In the genomic region with DNA sequence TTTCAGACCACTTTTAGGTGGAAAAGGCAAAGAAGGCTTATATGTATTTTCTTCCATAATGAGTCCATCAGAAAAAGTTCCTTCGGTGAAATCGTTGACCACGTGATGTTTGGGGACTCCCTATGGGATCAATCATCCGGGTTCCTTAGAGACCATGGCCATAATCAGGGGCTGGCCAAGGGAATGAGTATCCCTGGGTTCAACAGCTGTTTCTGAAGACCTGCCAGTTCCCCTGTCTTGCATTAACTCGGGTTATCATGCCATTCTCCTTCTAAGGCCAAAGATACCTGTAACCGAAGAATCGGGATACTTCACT, we compare ENCODE assay signal across 10 cellular contexts.
"Had no signal": no experiment of that assay in that cellular context is flagged by ENCODE, and none has a peak within 500 bp of the region (broad histone marks: within the 10 kb centered on the region; RNA-seq: fewer than 3 reads in every experiment).

No MANE protein-coding gene starts in this region.

- H3K27ac Mint-ChIP-seq: activated CD4-positive, alpha-beta memory T cell treated with anti-CD3 and anti-CD28 coated beads, Interleukin-2, amount 10 ng/mL, durations not matched to agents 7 days and 5 days; activated naive CD8-positive, alpha-beta T cell treated with anti-CD3 and anti-CD28 coated beads for 36 hours; T-helper 17 cell had no signal

- H3K27ac ChIP-seq: body of pancreas, coronary artery, esophagus squamous epithelium, foreskin keratinocyte, stomach, testis had no signal

- H3K4me3 Mint-ChIP-seq: activated CD4-positive, alpha-beta memory T cell treated with anti-CD3 and anti-CD28 coated beads, Interleukin-2, amount 10 ng/mL, durations not matched to agents 7 days and 5 days; activated naive CD8-positive, alpha-beta T cell treated with anti-CD3 and anti-CD28 coated beads for 36 hours; T-helper 17 cell had no signal

- H3K9me3 ChIP-seq: body of pancreas, esophagus squamous epithelium, stomach, testis had no signal

- ATAC-seq: T-helper 17 cell had no signal

- H3K36me3 Mint-ChIP-seq: activated naive CD8-positive, alpha-beta T cell treated with anti-CD3 and anti-CD28 coated beads for 36 hours had no signal

- H3K27me3 Mint-ChIP-seq: activated naive CD8-positive, alpha-beta T cell treated with anti-CD3 and anti-CD28 coated beads for 36 hours had no signal

- H3K9me3 Mint-ChIP-seq: activated naive CD8-positive, alpha-beta T cell treated with anti-CD3 and anti-CD28 coated beads for 36 hours had no signal

- H3K4me3 ChIP-seq: body of pancreas, coronary artery, esophagus squamous epithelium, stomach, testis had no signal

- DNase-seq: activated CD8-positive, alpha-beta memory T cell treated with anti-CD3 and anti-CD28 coated beads, Interleukin-2, amount 50 U/mL, for 48 hours; esophagus squamous epithelium; T-helper 17 cell had no signal

- H3K27me3 ChIP-seq: body of pancreas, stomach, testis had no signal

- H3K4me1 ChIP-seq: body of pancreas, esophagus squamous epithelium, foreskin keratinocyte, stomach, testis had no signal

- H3K36me3 ChIP-seq: esophagus squamous epithelium, stomach had no signal
